ENCODE assay signal across 1 cellular context in genomic region chr6:39114395-39114706, GRCh38.
TF ChIP-seq lines count a peak whose summit lies in the region.

No MANE protein-coding gene starts in this region.

TF ChIP-seq in GM12878, 131 proteins besides CTCF, POLR2A, EP300 and RAD21 (continued from another document):
- TF ChIP-seq BCL3 (IDR thresholded peaks at IDR 0.05; ENCODE audit: borderline replicate concordance, insufficient read depth, low read depth, low read length, poor library complexity, severe bottlenecking) (no peak), PBX3 (IDR thresholded peaks at IDR 0.05; ENCODE audit: insufficient replicate concordance, low read depth, low read length) (no peak), HDAC2 (IDR thresholded peaks at IDR 0.05) (no peak), TCF3 (IDR thresholded peaks at IDR 0.05; ENCODE audit: borderline replicate concordance, insufficient read depth, low read depth, low read length) (no peak), SIN3A (IDR thresholded peaks at IDR 0.05; ENCODE audit: low read depth, low read length) (0 out of 2 replicates have a peak, but pooled peaks have one; percentile 50)
